Comparison of ENCODE assay signal across 8 cellular contexts in the genomic region with DNA sequence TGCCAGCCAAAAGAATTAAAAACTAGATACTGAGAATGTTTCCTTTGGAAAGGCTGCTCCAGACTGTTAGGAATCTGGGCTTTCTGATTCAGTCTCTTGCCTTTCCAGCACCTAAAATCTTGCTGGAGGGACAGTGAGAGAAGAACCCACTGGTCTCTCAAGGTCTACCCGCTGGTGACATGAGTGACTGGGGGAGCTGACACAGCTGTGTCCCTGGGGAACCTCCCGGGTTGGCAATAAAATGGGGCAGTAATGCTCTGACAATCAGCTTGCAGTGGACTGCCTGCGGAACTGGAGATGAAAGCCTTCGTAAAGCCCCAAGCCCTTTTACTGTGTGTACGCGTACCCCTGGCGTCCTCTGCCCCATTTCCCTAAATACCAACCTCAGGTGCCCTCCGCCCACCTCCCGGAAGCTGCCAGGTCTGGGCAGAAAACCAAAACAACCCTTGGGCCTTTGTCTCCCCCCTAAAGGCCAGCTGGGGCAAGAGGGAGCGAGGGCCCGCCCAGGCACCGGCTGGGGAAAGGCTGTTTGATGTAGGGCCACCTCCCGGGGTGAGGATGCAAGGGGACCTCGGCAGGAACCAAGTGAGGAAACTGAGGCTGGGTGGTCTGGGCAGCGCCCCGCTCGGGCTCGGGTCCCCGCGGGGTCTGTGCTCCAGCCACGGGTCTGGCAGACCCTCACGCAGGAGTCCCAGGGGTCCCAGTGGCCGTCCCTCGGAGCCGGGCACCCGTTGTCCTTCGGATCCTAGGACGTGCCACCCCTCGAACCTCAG. TPM values are rescaled to one million over a fixed set of nuclear protein-coding genes. Genes with fewer than 3 reads are reported as not detected.
DNase-seq lines count a peak whose midpoint lies in the region; ATAC-seq and FAIRE-seq lines count a peak whose summit lies in the region.

No MANE protein-coding gene starts in this region.

- H3K4me1 Mint-ChIP-seq in dendritic cell treated with granulocyte-macrophage colony-stimulating factor and Interleukin-4, amounts not matched to agents 40 ng/mL and 50 ng/mL, for 4 days (ENCODE audit: low read depth) = peaks cover 54% of the 10 kb centered on the region

- ATAC-seq in HG02610 (IDR thresholded peaks at IDR 0.05; ENCODE audit: unreplicated experiment) (no peak), HG02623 (IDR thresholded peaks at IDR 0.05; ENCODE audit: unreplicated experiment) (no peak)

- intact Hi-C loops in dendritic cell treated with granulocyte-macrophage colony-stimulating factor and Interleukin-4, amounts not matched to agents 40 ng/mL and 50 ng/mL, for 4 days (cut with micrococcal nuclease) = loop anchor here (2.0 to 10.0 kb wide), 2 partner anchors 20 to 122 kb away; no protein-coding TSS in a partner anchor

- H3K36me3 Mint-ChIP-seq in dendritic cell treated with granulocyte-macrophage colony-stimulating factor and Interleukin-4, amounts not matched to agents 40 ng/mL and 50 ng/mL, for 4 days (ENCODE audit: low read depth) = peaks cover 42% of the 10 kb centered on the region

- no peaks in the 10 kb centered on the region for H3K9me3 Mint-ChIP-seq in dendritic cell treated with granulocyte-macrophage colony-stimulating factor and Interleukin-4, amounts not matched to agents 40 ng/mL and 50 ng/mL, for 4 days

- peak; percentile 49 for DNase-seq in activated naive CD4-positive, alpha-beta T cell treated with Interleukin-2 at 50 U/mL for 16 hours
- DNase-seq in activated naive CD4-positive, alpha-beta T cell (lab: John Stamatoyannopoulos, UW) = no peak
- DNase-seq in SW480 (ENCODE audit: low spot score) = peak; percentile 24
- peak; percentile 47 for DNase-seq in myocyte (ENCODE audit: low read depth)
- DNase-seq in urothelium cell line (ENCODE audit: low spot score) = peak; percentile 26

- FAIRE-seq in urothelium cell line (lab: Jason Lieb, UNC) = no peak

- H3K4me3 Mint-ChIP-seq in dendritic cell treated with granulocyte-macrophage colony-stimulating factor and Interleukin-4, amounts not matched to agents 40 ng/mL and 50 ng/mL, for 4 days = peak overlapping the region; percentile 84

- no peaks in the 10 kb centered on the region for H3K27me3 Mint-ChIP-seq in dendritic cell treated with granulocyte-macrophage colony-stimulating factor and Interleukin-4, amounts not matched to agents 40 ng/mL and 50 ng/mL, for 4 days

- H3K27ac Mint-ChIP-seq in dendritic cell treated with granulocyte-macrophage colony-stimulating factor and Interleukin-4, amounts not matched to agents 40 ng/mL and 50 ng/mL, for 4 days = peak overlapping the region; percentile 91

RNA-seq across cellular contexts. Expression of gene CARS1, which starts 0.7 kb away (rescaled TPM):
- 60.7 and 73.1 TPM in 2 replicates for total RNA-seq in myocyte
- polyA plus RNA-seq in myocyte (2012) = 103 TPM

Comparison
In these comparisons a context has a peak if more than half of its experiments do, and no peak if none do; other contexts are left out.
1. DNase-seq: peak in activated naive CD4-positive, alpha-beta T cell treated with Interleukin-2 at 50 U/mL for 16 hours (single experiment), SW480 (single experiment), myocyte (single experiment) and urothelium cell line (single experiment); none in activated naive CD4-positive, alpha-beta T cell (0 of 4).